8 cellular contexts compared by ENCODE assay signal in the genomic region with DNA sequence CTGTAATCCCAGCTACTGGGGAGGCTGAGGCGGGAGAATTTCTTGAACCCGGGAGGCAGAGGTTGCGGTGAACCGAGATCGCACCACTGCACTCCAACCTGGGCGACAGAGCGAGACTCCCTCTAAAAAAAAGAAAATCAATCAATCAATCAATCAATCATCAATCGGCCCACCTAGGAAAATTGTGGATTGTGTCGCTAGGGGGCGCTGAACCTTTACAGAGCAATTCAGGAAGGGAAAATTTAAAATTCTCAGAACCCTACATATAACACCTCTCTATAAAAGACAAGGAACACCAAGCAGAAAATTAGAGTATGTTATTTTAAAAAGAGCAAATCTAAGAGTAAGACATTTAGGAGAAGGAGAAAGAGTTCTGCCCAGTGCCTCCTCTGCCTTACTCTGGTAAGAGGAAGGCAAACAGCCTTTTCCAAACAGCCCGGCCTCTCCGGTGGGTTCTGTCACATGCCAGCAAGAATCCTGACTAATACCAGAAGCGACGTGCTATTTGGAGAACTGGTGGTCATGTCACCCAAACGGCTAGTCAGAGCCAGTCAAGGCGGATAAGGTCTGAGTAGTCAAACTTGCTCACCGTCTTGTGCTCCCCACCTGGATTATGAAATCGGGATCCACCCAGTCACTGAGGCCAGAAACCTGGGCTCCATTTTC. TPM values are rescaled to one million over a fixed set of nuclear protein-coding genes. Genes with fewer than 3 reads are reported as not detected.
DNase-seq lines count a peak whose midpoint lies in the region; TF ChIP-seq lines count a peak whose summit lies in the region.

No MANE protein-coding gene starts in this region.

- peak; percentile 90 for TF ChIP-seq CTCF in LNCAP (IDR thresholded peaks at IDR 0.05)
- peak; percentile 32 for TF ChIP-seq CTCF in neutrophil (IDR thresholded peaks at IDR 0.05)

- H3K4me1 ChIP-seq in effector memory CD4-positive, alpha-beta T cell (ENCODE audit: control insufficient read depth, insufficient read depth, low read length, poor library complexity, severe bottlenecking), result no peaks in the 10 kb centered on the region
- peaks cover 0 to 3% of the 10 kb centered on the region in 2 experiments for H3K4me1 ChIP-seq in neutrophil (ENCODE audit: control insufficient read depth in 1 of 2, insufficient read depth in 1 of 2, low read depth in 1 of 2, low read length in 1 of 2)

- H3K27ac ChIP-seq in effector memory CD4-positive, alpha-beta T cell (ENCODE audit: insufficient read depth, low read length, poor library complexity, severe bottlenecking), result no peak overlapping the region
- no peak overlapping the region for H3K27ac ChIP-seq in neutrophil

- H3K36me3 ChIP-seq in effector memory CD4-positive, alpha-beta T cell (ENCODE audit: control insufficient read depth, insufficient read depth, low read length), result no peaks in the 10 kb centered on the region
- no peaks in the 10 kb centered on the region for H3K36me3 ChIP-seq in neutrophil

- H3K9me3 ChIP-seq in effector memory CD4-positive, alpha-beta T cell (ENCODE audit: control insufficient read depth, low read length), result no peaks in the 10 kb centered on the region
- H3K9me3 ChIP-seq in neutrophil, result no peaks in the 10 kb centered on the region

- H3K4me3 ChIP-seq in effector memory CD4-positive, alpha-beta T cell (ENCODE audit: insufficient read depth, low read depth, low read length, poor library complexity, severe bottlenecking), result no peak overlapping the region
- H3K4me3 ChIP-seq in neutrophil (ENCODE audit: low read depth in 1 of 2, low read length in 1 of 2), result no peak overlapping the region

- H3K27me3 ChIP-seq in effector memory CD4-positive, alpha-beta T cell (replicated peaks; ENCODE audit: control insufficient read depth, insufficient read depth, low read length, poor library complexity, severe bottlenecking), result no peaks in the 10 kb centered on the region
- H3K27me3 ChIP-seq in neutrophil, result no peaks in the 10 kb centered on the region

- peak; percentile 25 for DNase-seq in COLO829 (ENCODE audit: low spot score)
- peak; percentile 71 to 78 for DNase-seq in activated CD4-positive, alpha-beta T cell treated with anti-CD3 and anti-CD28 coated beads, Interleukin-2, amount 50 U/mL, for 48 hours
- peak; percentile 28 to 63 (median 34) for DNase-seq in effector memory CD4-positive, alpha-beta T cell
- peak; percentile 59 for DNase-seq in ureter (ENCODE audit: low spot score)
- no peak for DNase-seq in DMS153 treated with DMSO at 0.1 percent for 48 hours (lab: John Stamatoyannopoulos, UW; ENCODE audit: unreplicated experiment)
- DNase-seq in DMS79 treated with DMSO at 0.1 percent for 48 hours (lab: John Stamatoyannopoulos, UW), result no peak

RNA-seq across cellular contexts. Expression of a gene that starts 22.3 kb away (rescaled TPM):
- not detected for total RNA-seq in ureter

RNA-seq across cellular contexts. Expression of a gene that starts 30.9 kb away (rescaled TPM):
- total RNA-seq in ureter, result 8.1 TPM

RNA-seq across cellular contexts. Expression of a gene that starts 31.0 kb away (rescaled TPM):
- total RNA-seq in ureter, result 5.8 TPM

RNA-seq across cellular contexts. Expression of a gene that starts 33.9 kb away (rescaled TPM):
- total RNA-seq in ureter, result 23.0 TPM

Comparison
In these comparisons a context has a peak if more than half of its experiments do, and no peak if none do; other contexts are left out.
1. DNase-seq: peak in COLO829 (single experiment), activated CD4-positive, alpha-beta T cell treated with anti-CD3 and anti-CD28 coated beads, Interleukin-2, amount 50 U/mL, for 48 hours (2 of 2), effector memory CD4-positive, alpha-beta T cell (3 of 3) and ureter (single experiment); none in DMS153 treated with DMSO at 0.1 percent for 48 hours (single experiment) and DMS79 treated with DMSO at 0.1 percent for 48 hours (single experiment).